8 cellular contexts compared by ENCODE assay signal in genomic region chr5:76601470-76601869, GRCh38. TPM values are rescaled to one million over a fixed set of nuclear protein-coding genes. Genes with fewer than 3 reads are reported as not detected.
DNase-seq lines count a peak whose midpoint lies in the region; ATAC-seq, FAIRE-seq and TF ChIP-seq lines count a peak whose summit lies in the region.

No MANE protein-coding gene starts in this region.

- no peaks in the 10 kb centered on the region for H3K9me3 Mint-ChIP-seq in immature natural killer cell
- H3K9me3 Mint-ChIP-seq in stimulated activated memory B cell treated with anti-CD40 and anti-IgM and Interleukin-4, amounts not matched to agents 10 μg/mL and 1 μg/mL and 100 μg/mL, for 72 hours = no peaks in the 10 kb centered on the region
- H3K9me3 Mint-ChIP-seq in activated T-helper 1 cell treated with anti-CD3 and anti-CD28 coated beads, Interleukin-12 subunit alpha, Interleukin-12 subunit beta, Interleukin-2, Interleukin-4 antibody, amounts not matched to agents 30 ng/mL and 10 ng/mL and 1 ng/mL, durations not matched to agents 14 hours and 24 hours and 36 hours = no peaks in the 10 kb centered on the region

- peak; percentile 95 for FAIRE-seq in GM19239 (lab: Jason Lieb, UNC)

- no peak overlapping the region for H3K4me3 ChIP-seq in brain microvascular endothelial cell (ENCODE audit: low read depth, low read length)

- no peaks in the 10 kb centered on the region for H3K36me3 ChIP-seq in brain microvascular endothelial cell (replicated peaks)

- H3K27ac ChIP-seq in brain microvascular endothelial cell = no peak overlapping the region

- peaks cover 26 to 56% (median 45%) of the 10 kb centered on the region in 3 donors for H3K36me3 Mint-ChIP-seq in immature natural killer cell
- no peaks in the 10 kb centered on the region for H3K36me3 Mint-ChIP-seq in stimulated activated memory B cell treated with anti-CD40 and anti-IgM and Interleukin-4, amounts not matched to agents 10 μg/mL and 1 μg/mL and 100 μg/mL, for 72 hours
- peaks cover 56% of the 10 kb centered on the region for H3K36me3 Mint-ChIP-seq in activated T-helper 1 cell treated with anti-CD3 and anti-CD28 coated beads, Interleukin-12 subunit alpha, Interleukin-12 subunit beta, Interleukin-2, Interleukin-4 antibody, amounts not matched to agents 30 ng/mL and 10 ng/mL and 1 ng/mL, durations not matched to agents 14 hours and 24 hours and 36 hours (ENCODE audit: low read depth)

- H3K4me3 Mint-ChIP-seq in immature natural killer cell = no peak overlapping the region
- H3K4me3 Mint-ChIP-seq in stimulated activated memory B cell treated with anti-CD40 and anti-IgM and Interleukin-4, amounts not matched to agents 10 μg/mL and 1 μg/mL and 100 μg/mL, for 72 hours = no peak overlapping the region
- H3K4me3 Mint-ChIP-seq in activated T-helper 1 cell treated with anti-CD3 and anti-CD28 coated beads, Interleukin-12 subunit alpha, Interleukin-12 subunit beta, Interleukin-2, Interleukin-4 antibody, amounts not matched to agents 30 ng/mL and 10 ng/mL and 1 ng/mL, durations not matched to agents 14 hours and 24 hours and 36 hours = no peak overlapping the region

- peak overlapping the region; percentile 15 to 79 (median 65) for H3K27ac Mint-ChIP-seq in immature natural killer cell
- H3K27ac Mint-ChIP-seq in stimulated activated memory B cell treated with anti-CD40 and anti-IgM and Interleukin-4, amounts not matched to agents 10 μg/mL and 1 μg/mL and 100 μg/mL, for 72 hours = no peak overlapping the region
- H3K27ac Mint-ChIP-seq in activated T-helper 1 cell treated with anti-CD3 and anti-CD28 coated beads, Interleukin-12 subunit alpha, Interleukin-12 subunit beta, Interleukin-2, Interleukin-4 antibody, amounts not matched to agents 30 ng/mL and 10 ng/mL and 1 ng/mL, durations not matched to agents 14 hours and 24 hours and 36 hours = no peak overlapping the region

- intact Hi-C loops in activated T-helper 1 cell treated with anti-CD3 and anti-CD28 coated beads, Interleukin-12 subunit alpha, Interleukin-12 subunit beta, Interleukin-2, Interleukin-4 antibody, amounts not matched to agents 30 ng/mL and 10 ng/mL and 1 ng/mL, durations not matched to agents 14 hours and 24 hours and 36 hours (cut with micrococcal nuclease) = loop anchor here (1.0 to 10.0 kb wide), 4 partner anchors 40 to 433 kb away; partner anchors contain the start of genes AGGF1 and F2R

- H3K4me1 Mint-ChIP-seq in immature natural killer cell = peaks cover 36 to 78% of the 10 kb centered on the region in 2 donors
- no peaks in the 10 kb centered on the region for H3K4me1 Mint-ChIP-seq in stimulated activated memory B cell treated with anti-CD40 and anti-IgM and Interleukin-4, amounts not matched to agents 10 μg/mL and 1 μg/mL and 100 μg/mL, for 72 hours
- peaks cover 25% of the 10 kb centered on the region for H3K4me1 Mint-ChIP-seq in activated T-helper 1 cell treated with anti-CD3 and anti-CD28 coated beads, Interleukin-12 subunit alpha, Interleukin-12 subunit beta, Interleukin-2, Interleukin-4 antibody, amounts not matched to agents 30 ng/mL and 10 ng/mL and 1 ng/mL, durations not matched to agents 14 hours and 24 hours and 36 hours (ENCODE audit: low read depth)

- DNase-seq in COR-L47 (lab: John Stamatoyannopoulos, UW) = peak; percentile 54
- peak; percentile 25 for DNase-seq in GM19239 (ENCODE audit: insufficient read length, low spot score)
- DNase-seq in NCI-H524 (lab: John Stamatoyannopoulos, UW) = peak; percentile 33 to 74
- DNase-seq in brain microvascular endothelial cell = peak; percentile 72
- peak; percentile 42 to 62 (median 54) for DNase-seq in immature natural killer cell
- DNase-seq in activated T-helper 1 cell treated with anti-CD3 and anti-CD28 coated beads, Interleukin-12 subunit alpha, Interleukin-12 subunit beta, Interleukin-2, Interleukin-4 antibody, amounts not matched to agents 30 ng/mL and 10 ng/mL and 1 ng/mL, durations not matched to agents 14 hours and 24 hours and 36 hours (ENCODE audit: low spot score) = no peak

- peak; percentile 72 for TF ChIP-seq CTCF in brain microvascular endothelial cell (IDR thresholded peaks at IDR 0.05; ENCODE audit: low read depth, low read length, missing control alignments)

- peaks cover 0 to 13% (median 2%) of the 10 kb centered on the region in 3 donors for H3K27me3 Mint-ChIP-seq in immature natural killer cell (ENCODE audit: low read depth in 3 of 3)
- no peaks in the 10 kb centered on the region for H3K27me3 Mint-ChIP-seq in stimulated activated memory B cell treated with anti-CD40 and anti-IgM and Interleukin-4, amounts not matched to agents 10 μg/mL and 1 μg/mL and 100 μg/mL, for 72 hours
- H3K27me3 Mint-ChIP-seq in activated T-helper 1 cell treated with anti-CD3 and anti-CD28 coated beads, Interleukin-12 subunit alpha, Interleukin-12 subunit beta, Interleukin-2, Interleukin-4 antibody, amounts not matched to agents 30 ng/mL and 10 ng/mL and 1 ng/mL, durations not matched to agents 14 hours and 24 hours and 36 hours (ENCODE audit: insufficient read depth) = no peaks in the 10 kb centered on the region

- H3K27me3 ChIP-seq in brain microvascular endothelial cell (replicated peaks) = no peaks in the 10 kb centered on the region

- in situ Hi-C loops in brain microvascular endothelial cell (cut with HindIII; ENCODE audit: low pct_ligation_motif_present, low sequenced_read_pairs) = no loop called here

- ATAC-seq in stimulated activated memory B cell treated with anti-CD40 and anti-IgM and Interleukin-4, amounts not matched to agents 10 μg/mL and 1 μg/mL and 100 μg/mL, for 72 hours = peak; percentile 56
- ATAC-seq in HG03469 (IDR thresholded peaks at IDR 0.05; ENCODE audit: unreplicated experiment) = no peak

RNA-seq across cellular contexts. Expression of gene F2RL2, which starts 21.7 kb away (rescaled TPM):
- 1 to 10 TPM in 1 of 3 donors, under 1 TPM in 2; 0.43 to 1.5 (median 0.49) TPM for polyA plus RNA-seq in immature natural killer cell
- total RNA-seq in activated T-helper 1 cell treated with anti-CD3 and anti-CD28 coated beads, Interleukin-12 subunit alpha, Interleukin-12 subunit beta, Interleukin-2, Interleukin-4 antibody, amounts not matched to agents 30 ng/mL and 10 ng/mL and 1 ng/mL, durations not matched to agents 14 hours and 24 hours and 36 hours = not detected in 2 replicates

Comparison
In these comparisons a context has a peak if more than half of its experiments do, and no peak if none do; other contexts are left out.
1. H3K27ac Mint-ChIP-seq: peak in immature natural killer cell (6 of 6); none in stimulated activated memory B cell treated with anti-CD40 and anti-IgM and Interleukin-4, amounts not matched to agents 10 μg/mL and 1 μg/mL and 100 μg/mL, for 72 hours (single experiment) and activated T-helper 1 cell treated with anti-CD3 and anti-CD28 coated beads, Interleukin-12 subunit alpha, Interleukin-12 subunit beta, Interleukin-2, Interleukin-4 antibody, amounts not matched to agents 30 ng/mL and 10 ng/mL and 1 ng/mL, durations not matched to agents 14 hours and 24 hours and 36 hours (single experiment).